ENCODE assay signal across 13 cellular contexts in genomic region chr1:6559161-6559560, GRCh38. TPM values are rescaled to one million over a fixed set of nuclear protein-coding genes. Genes with fewer than 3 reads are reported as not detected.
"Had no signal": no experiment of that assay in that cellular context is flagged by ENCODE, and none has a peak within 500 bp of the region (broad histone marks: within the 10 kb centered on the region; RNA-seq: fewer than 3 reads in every experiment).

No MANE protein-coding gene starts in this region.

RNA-seq across cellular contexts. Expression of gene TAS1R1, which starts 4.1 kb away (rescaled TPM):
- total RNA-seq: naive thymus-derived CD8-positive, alpha-beta T cell; natural killer cell treated with Interleukin-12 subunit alpha and Interleukin-12 subunit beta and Interleukin-15 and Interleukin-18, amount 100 ng/mL, for 72 hours; neural crest cell; osteocyte; pancreas; posterior vena cava; pulmonary artery endothelial cell; right atrium auricular region; sciatic nerve; smooth muscle cell; upper lobe of right lung; urinary bladder; uterus had no signal
